Comparison of ENCODE assay signal across 1 cellular context in genomic region chr7:27175005-27175625, GRCh38.
A peak's percentile ranks its signal among the peaks of the same experiment; 100 is the strongest.
TF ChIP-seq lines count a peak whose summit lies in the region.

No MANE protein-coding gene starts in this region.

TF ChIP-seq in H1, 55 proteins besides CTCF, POLR2A, EP300 and RAD21:
- peak; percentile 84 for TF ChIP-seq RNF2 (IDR thresholded peaks at IDR 0.05; ENCODE audit: borderline replicate concordance, low read depth, low read length, missing control alignments, poor library complexity, severe bottlenecking)
- TF ChIP-seq MAFK (IDR thresholded peaks at IDR 0.05; ENCODE audit: low read depth, low read length) = no peak
